14 cellular contexts compared by ENCODE assay signal in the genomic region with DNA sequence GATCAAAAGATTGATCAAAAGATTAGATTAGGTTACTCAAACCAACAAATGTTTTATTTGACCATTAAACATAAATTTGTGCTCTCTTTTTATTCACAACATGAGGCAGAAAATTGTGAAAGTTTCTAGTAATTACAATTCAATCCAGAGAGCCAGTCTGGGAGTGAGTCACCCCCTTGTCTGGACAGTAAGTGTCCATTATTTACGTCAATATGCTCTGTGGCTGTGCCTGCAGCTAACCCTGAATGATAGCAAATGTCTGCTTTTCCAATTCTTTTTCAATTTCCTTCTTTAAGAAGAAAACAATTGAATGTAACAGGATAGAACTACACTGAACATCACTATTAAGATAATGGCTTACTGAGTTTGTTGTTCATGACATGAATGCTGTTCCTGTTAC. TPM values are rescaled to one million over a fixed set of nuclear protein-coding genes. Genes with fewer than 3 reads are reported as not detected.
DNase-seq lines count a peak whose midpoint lies in the region; ATAC-seq, FAIRE-seq and TF ChIP-seq lines count a peak whose summit lies in the region.
"Had no signal": no experiment of that assay in that cellular context is flagged by ENCODE, and none has a peak within 500 bp of the region (broad histone marks: within the 10 kb centered on the region; RNA-seq: fewer than 3 reads in every experiment).

No MANE protein-coding gene starts in this region.

- intact Hi-C loops in PC-3 (cut with micrococcal nuclease) = no loop called here
- intact Hi-C loops in endothelial cell of umbilical vein (cut with micrococcal nuclease) = loop anchor here (5.0 to 10.0 kb wide), 2 partner anchors 37 to 1315 kb away; no protein-coding TSS in a partner anchor

- no peak for TF ChIP-seq POLR2A in endothelial cell of umbilical vein (IDR thresholded peaks at IDR 0.05; ENCODE audit: low read depth, low read length)

- DNase-seq in DMS53 treated with DMSO at 0.1 percent for 48 hours (lab: John Stamatoyannopoulos, UW; ENCODE audit: unreplicated experiment) (peak; percentile 73), PC-3 (peak; percentile 35), endothelial cell of umbilical vein (ENCODE audit: low read depth, low spot score) (peak; percentile 84), non-pigmented ciliary epithelial cell (ENCODE audit: low read depth) (peak; percentile 62), SW 1271 (lab: John Stamatoyannopoulos, UW) (no peak), Ammon's horn (ENCODE audit: low spot score) (no peak)
- DNase-seq in T-helper 2 cell treated with Interferon-gamma antibody and Interleukin-4, amounts not matched to agents 5 μg/mL and 100 μg/mL, for 36 hours (ENCODE audit: low spot score) = no peak
- DNase-seq: Calu3 had no signal

- H3K4me3 Mint-ChIP-seq in T-helper 2 cell treated with Interferon-gamma antibody and Interleukin-4, amounts not matched to agents 5 μg/mL and 100 μg/mL, for 36 hours = no peak overlapping the region
- H3K4me3 Mint-ChIP-seq: brain; stimulated activated effector memory CD8-positive, alpha-beta T cell treated with anti-CD3 and anti-CD28 coated beads, Interleukin-12 subunit alpha, Interleukin-12 subunit beta, amount 100 ng/mL, for 72 hours had no signal

- peaks cover 10% of the 10 kb centered on the region; the same call in 1 of the 2 replicates for H3K4me1 ChIP-seq in PC-3 (ENCODE audit: insufficient read depth, low read length)
- peaks cover 38% of the 10 kb centered on the region for H3K4me1 ChIP-seq in endothelial cell of umbilical vein (ENCODE audit: control insufficient read depth, extremely low read depth, insufficient read depth, low read length)

- no peak overlapping the region for H3K27ac ChIP-seq in PC-3 (ENCODE audit: low read length)
- peak overlapping the region; percentile 72 for H3K27ac ChIP-seq in endothelial cell of umbilical vein (ENCODE audit: insufficient read depth, low read depth, low read length)

- H3K9me3 Mint-ChIP-seq in T-helper 2 cell treated with Interferon-gamma antibody and Interleukin-4, amounts not matched to agents 5 μg/mL and 100 μg/mL, for 36 hours = no peaks in the 10 kb centered on the region
- H3K9me3 Mint-ChIP-seq: brain; stimulated activated effector memory CD8-positive, alpha-beta T cell treated with anti-CD3 and anti-CD28 coated beads, Interleukin-12 subunit alpha, Interleukin-12 subunit beta, amount 100 ng/mL, for 72 hours had no signal

- H3K4me1 Mint-ChIP-seq in T-helper 2 cell treated with Interferon-gamma antibody and Interleukin-4, amounts not matched to agents 5 μg/mL and 100 μg/mL, for 36 hours (ENCODE audit: low read depth) = no peaks in the 10 kb centered on the region
- H3K4me1 Mint-ChIP-seq: brain; stimulated activated effector memory CD8-positive, alpha-beta T cell treated with anti-CD3 and anti-CD28 coated beads, Interleukin-12 subunit alpha, Interleukin-12 subunit beta, amount 100 ng/mL, for 72 hours had no signal

- no peaks in the 10 kb centered on the region for H3F3A ChIP-seq in PC-3 (ENCODE audit: low read length, unreplicated experiment)

- H4K20me1 ChIP-seq in PC-3 (ENCODE audit: low read length) = no peaks in the 10 kb centered on the region
- H4K20me1 ChIP-seq in endothelial cell of umbilical vein (replicated peaks; ENCODE audit: control insufficient read depth, extremely low read depth, insufficient read depth, low read length) = no peaks in the 10 kb centered on the region

- H3K9ac ChIP-seq in PC-3 (ENCODE audit: low read length) (no peak overlapping the region), endothelial cell of umbilical vein (replicated peaks; ENCODE audit: extremely low read depth, insufficient read depth, low read length) (peak overlapping the region; percentile 43)

- H3K79me2 ChIP-seq in PC-3 (ENCODE audit: low read length) = no peaks in the 10 kb centered on the region
- no peaks in the 10 kb centered on the region for H3K79me2 ChIP-seq in endothelial cell of umbilical vein (ENCODE audit: control insufficient read depth, insufficient read depth, low read length)

- H2AFZ ChIP-seq in PC-3 (ENCODE audit: low read length) (no peak overlapping the region), endothelial cell of umbilical vein (ENCODE audit: low read depth, low read length) (no peak overlapping the region)

- H3K27me3 ChIP-seq in PC-3 (ENCODE audit: low read length) = no peaks in the 10 kb centered on the region
- H3K27me3 ChIP-seq in endothelial cell of umbilical vein (ENCODE audit: control insufficient read depth in 2 of 2, insufficient read depth in 2 of 2, low read length in 2 of 2) = no peaks in the 10 kb centered on the region

- TF ChIP-seq CTCF in PC-3 (conservative IDR thresholded peaks at IDR 0.05; ENCODE audit: low read depth, low read length) (no peak), endothelial cell of umbilical vein (IDR thresholded peaks at IDR 0.05; ENCODE audit: extremely low read depth in 1 of 2, insufficient read depth in 1 of 2, low read depth in 1 of 2, low read length in 2 of 2) (no peak)

- H3K4me3 ChIP-seq in PC-3 (ENCODE audit: low read length) = no peak overlapping the region
- no peak overlapping the region for H3K4me3 ChIP-seq in endothelial cell of umbilical vein (replicated peaks in 1 of 3; ENCODE audit: insufficient read depth in 1 of 3, low read depth in 1 of 3, low read length in 3 of 3)
- H3K4me3 ChIP-seq: GM12878 had no signal

- H3K4me2 ChIP-seq in PC-3 (ENCODE audit: low read length) (no peak overlapping the region), endothelial cell of umbilical vein (ENCODE audit: insufficient read depth, low read length) (peak overlapping the region; percentile 48)

- H3K27ac Mint-ChIP-seq in T-helper 2 cell treated with Interferon-gamma antibody and Interleukin-4, amounts not matched to agents 5 μg/mL and 100 μg/mL, for 36 hours = no peak overlapping the region
- H3K27ac Mint-ChIP-seq: brain; stimulated activated effector memory CD8-positive, alpha-beta T cell treated with anti-CD3 and anti-CD28 coated beads, Interleukin-12 subunit alpha, Interleukin-12 subunit beta, amount 100 ng/mL, for 72 hours had no signal

- H3K36me3 ChIP-seq in PC-3 (ENCODE audit: low read depth, low read length) = no peaks in the 10 kb centered on the region
- H3K36me3 ChIP-seq in endothelial cell of umbilical vein (ENCODE audit: control insufficient read depth in 2 of 2, extremely low read depth in 1 of 2, insufficient read depth in 2 of 2, low read length in 2 of 2) = no peaks in the 10 kb centered on the region

- POLR2A ChIA-PET in PC-3 (lab: Charles Lee; ENCODE audit: unreplicated experiment) = interaction anchor here (0.6 kb wide), 1 partner anchor 35 kb away, joined by 3 read pairs; no protein-coding TSS in a partner anchor
- POLR2A ChIA-PET in endothelial cell of umbilical vein (lab: Charles Lee) = interaction anchor here (0.8 kb wide), 1 partner anchor 18 kb away, joined by 3 read pairs; no protein-coding TSS in a partner anchor

- no peaks in the 10 kb centered on the region for H3K27me3 Mint-ChIP-seq in T-helper 2 cell treated with Interferon-gamma antibody and Interleukin-4, amounts not matched to agents 5 μg/mL and 100 μg/mL, for 36 hours (ENCODE audit: low read depth)

- no TSS peak for BruUV-seq in PC-3 (replicated peaks; lab: Mats Ljungman, UMichigan)
- no TSS peak for BruUV-seq in endothelial cell of umbilical vein (replicated peaks; lab: Mats Ljungman, UMichigan)

- no peaks in the 10 kb centered on the region for H3K9me2 ChIP-seq in PC-3 (replicated peaks; ENCODE audit: low read length)

- CTCF ChIA-PET in PC-3 (lab: Charles Lee) = no interaction called here
- CTCF ChIA-PET in endothelial cell of umbilical vein (lab: Charles Lee) = interaction anchor here (0.9 to 1.0 kb wide), 2 partner anchors 9 to 47 kb away, joined by 3 read pairs; no protein-coding TSS in a partner anchor

- H3K36me3 Mint-ChIP-seq in T-helper 2 cell treated with Interferon-gamma antibody and Interleukin-4, amounts not matched to agents 5 μg/mL and 100 μg/mL, for 36 hours (ENCODE audit: low read depth) = no peaks in the 10 kb centered on the region
- H3K36me3 Mint-ChIP-seq: brain; stimulated activated effector memory CD8-positive, alpha-beta T cell treated with anti-CD3 and anti-CD28 coated beads, Interleukin-12 subunit alpha, Interleukin-12 subunit beta, amount 100 ng/mL, for 72 hours had no signal

- H3K9me3 ChIP-seq in PC-3 (ENCODE audit: low read length) = no peaks in the 10 kb centered on the region
- H3K9me3 ChIP-seq in endothelial cell of umbilical vein (replicated peaks; ENCODE audit: control insufficient read depth, insufficient read depth, low read length) = no peaks in the 10 kb centered on the region

- ATAC-seq in PC-3 (peak; percentile 87), GM18867 (IDR thresholded peaks at IDR 0.05; ENCODE audit: unreplicated experiment) (no peak)
- ATAC-seq: GM12878; Right ventricle myocardium inferior; stimulated activated effector memory CD8-positive, alpha-beta T cell treated with anti-CD3 and anti-CD28 coated beads, Interleukin-12 subunit alpha, Interleukin-12 subunit beta, amount 100 ng/mL, for 72 hours had no signal

- H3K9me1 ChIP-seq in endothelial cell of umbilical vein (replicated peaks; ENCODE audit: control insufficient read depth, extremely low read depth, insufficient read depth, low read length) = no peaks in the 10 kb centered on the region

- dilution Hi-C loops in endothelial cell of umbilical vein (cut with MboI; ENCODE audit: extremely low pct_ligation_motif_present, low sequenced_read_pairs) = no loop called here

- no peak for FAIRE-seq in endothelial cell of umbilical vein (lab: Jason Lieb, UNC)
- FAIRE-seq: GM12878 had no signal

RNA-seq across cellular contexts. Expression of gene GNG11, which starts 27.9 kb away (rescaled TPM):
- total RNA-seq in PC-3 (2014; rRNA removed) (3.0 and 4.4 TPM in 2 replicates), endothelial cell of umbilical vein (208 and 215 TPM in 2 replicates)
- 90.4 and 92.3 TPM in 2 replicates for polyA plus RNA-seq in endothelial cell of umbilical vein
- 93.2 and 133 TPM in 2 replicates for polyA plus RNA-seq in endothelial cell of umbilical vein (2011; cell fraction: cytosol; rRNA removed)
- polyA plus RNA-seq in endothelial cell of umbilical vein (2011; cell fraction: nucleus; rRNA removed) = 45.5 and 59.6 TPM in 2 replicates
- 143 and 162 TPM in 2 replicates for polyA plus RNA-seq in endothelial cell of umbilical vein (2012)
- polyA minus RNA-seq in endothelial cell of umbilical vein = 43.9 and 44.6 TPM in 2 replicates
- 1.6 TPM for polyA minus RNA-seq in endothelial cell of umbilical vein (2011; cell fraction: cytosol; rRNA and poly(A)+ RNA removed)
- 75.7 and 94.4 TPM in 2 replicates for polyA minus RNA-seq in endothelial cell of umbilical vein (2011; cell fraction: nucleus; rRNA and poly(A)+ RNA removed)

RNA-seq across cellular contexts. Expression of gene GNGT1, which starts 43.1 kb away (rescaled TPM):
- total RNA-seq in PC-3 (2014; rRNA removed) (not detected in 2 replicates), endothelial cell of umbilical vein (not detected in 2 replicates)
- not detected in 2 replicates for polyA plus RNA-seq in endothelial cell of umbilical vein
- not detected in 2 replicates for polyA plus RNA-seq in endothelial cell of umbilical vein (2011; cell fraction: cytosol; rRNA removed)
- not detected in 2 replicates for polyA plus RNA-seq in endothelial cell of umbilical vein (2011; cell fraction: nucleus; rRNA removed)
- not detected in 2 replicates for polyA plus RNA-seq in endothelial cell of umbilical vein (2012)
- not detected in 2 replicates for polyA minus RNA-seq in endothelial cell of umbilical vein
- 1.3 TPM for polyA minus RNA-seq in endothelial cell of umbilical vein (2011; cell fraction: cytosol; rRNA and poly(A)+ RNA removed)
- polyA minus RNA-seq in endothelial cell of umbilical vein (2011; cell fraction: nucleus; rRNA and poly(A)+ RNA removed) = not detected in 2 replicates
- total RNA-seq: Calu3, GM12878, Right ventricle myocardium inferior had no signal
- polyA plus RNA-seq: esophagus, GM12878 had no signal

RNA-seq across cellular contexts. Expression of gene BET1, which starts 54.7 kb away (rescaled TPM):
- total RNA-seq in PC-3 (2014; rRNA removed) = 7.9 and 12.1 TPM in 2 replicates
- 23.9 and 28.4 TPM in 2 replicates for total RNA-seq in endothelial cell of umbilical vein
- polyA plus RNA-seq in endothelial cell of umbilical vein = 14.8 and 21.9 TPM in 2 replicates
- polyA plus RNA-seq in endothelial cell of umbilical vein (2011; cell fraction: cytosol; rRNA removed) = 22.8 and 23.2 TPM in 2 replicates
- polyA plus RNA-seq in endothelial cell of umbilical vein (2011; cell fraction: nucleus; rRNA removed) = 18.6 and 18.9 TPM in 2 replicates
- polyA plus RNA-seq in endothelial cell of umbilical vein (2012) = 22.0 and 25.9 TPM in 2 replicates
- 12.4 and 13.1 TPM in 2 replicates for polyA minus RNA-seq in endothelial cell of umbilical vein
- 9.6 TPM for polyA minus RNA-seq in endothelial cell of umbilical vein (2011; cell fraction: cytosol; rRNA and poly(A)+ RNA removed)
- polyA minus RNA-seq in endothelial cell of umbilical vein (2011; cell fraction: nucleus; rRNA and poly(A)+ RNA removed) = 15.3 and 21.1 TPM in 2 replicates

RNA-seq across cellular contexts. Expression of gene TFPI2, which starts 58.9 kb away (rescaled TPM):
- 53.1 and 62.6 TPM in 2 replicates for total RNA-seq in PC-3 (2014; rRNA removed)
- total RNA-seq in endothelial cell of umbilical vein = 33.1 and 65.9 TPM in 2 replicates
- polyA plus RNA-seq in endothelial cell of umbilical vein = 49.9 and 57.3 TPM in 2 replicates
- 29.5 and 34.7 TPM in 2 replicates for polyA plus RNA-seq in endothelial cell of umbilical vein (2011; cell fraction: cytosol; rRNA removed)
- polyA plus RNA-seq in endothelial cell of umbilical vein (2011; cell fraction: nucleus; rRNA removed) = 16.0 and 16.1 TPM in 2 replicates
- 47.8 and 68.3 TPM in 2 replicates for polyA plus RNA-seq in endothelial cell of umbilical vein (2012)
- 19.5 and 23.9 TPM in 2 replicates for polyA minus RNA-seq in endothelial cell of umbilical vein
- polyA minus RNA-seq in endothelial cell of umbilical vein (2011; cell fraction: cytosol; rRNA and poly(A)+ RNA removed) = not detected
- polyA minus RNA-seq in endothelial cell of umbilical vein (2011; cell fraction: nucleus; rRNA and poly(A)+ RNA removed) = 7.4 and 11.3 TPM in 2 replicates

Comparison
In these comparisons a context has a peak if more than half of its experiments do, and no peak if none do; other contexts are left out.
1. DNase-seq: peak in DMS53 treated with DMSO at 0.1 percent for 48 hours (single experiment), PC-3 (single experiment), endothelial cell of umbilical vein (single experiment) and non-pigmented ciliary epithelial cell (single experiment); none in SW 1271 (0 of 2), T-helper 2 cell treated with Interferon-gamma antibody and Interleukin-4, amounts not matched to agents 5 μg/mL and 100 μg/mL, for 36 hours (single experiment) and Ammon's horn (single experiment).
2. RNA of gene GNG11, which starts 27.9 kb away (total RNA-seq): 208 to 215 TPM in endothelial cell of umbilical vein; 3.0 to 4.4 TPM in PC-3; every median in the first group is over 10 times any median in the second.